8 cellular contexts compared by ENCODE assay signal in the genomic region with DNA sequence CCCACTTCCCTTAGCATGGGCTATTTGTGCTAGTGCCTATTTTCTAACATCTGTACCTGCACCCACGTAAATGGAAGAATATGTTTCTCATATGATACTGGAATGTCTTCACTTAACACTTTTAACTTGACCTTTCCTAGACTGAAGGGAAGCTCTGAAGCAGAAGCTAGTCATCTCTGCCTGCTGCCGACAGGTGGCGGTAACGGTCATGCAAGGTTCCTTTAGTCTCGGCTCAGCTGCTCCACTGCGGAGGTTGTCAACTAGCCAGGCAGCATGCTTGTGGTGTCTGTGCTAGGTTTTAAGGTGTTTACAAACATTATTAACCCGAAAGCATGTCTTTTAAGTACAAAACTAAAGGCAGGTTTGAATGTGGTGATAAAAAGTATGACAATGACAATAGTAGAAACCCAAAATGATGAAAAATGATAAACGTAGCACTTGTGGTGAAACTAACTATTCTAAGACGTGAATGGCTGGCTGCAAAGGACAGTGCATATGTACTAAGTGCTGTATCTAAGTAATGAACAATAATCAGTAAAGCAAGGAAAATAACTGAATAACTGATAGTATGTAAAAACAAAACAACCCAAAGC.
A peak's percentile ranks its signal among the peaks of the same experiment; 100 is the strongest.
DNase-seq lines count a peak whose midpoint lies in the region; ATAC-seq and TF ChIP-seq lines count a peak whose summit lies in the region.

No MANE protein-coding gene starts in this region.

- intact Hi-C loops in mucosa of descending colon (cut with DNase I, micrococcal nuclease), result loop anchor here (5.0 to 10.0 kb wide), 2 partner anchors 301 to 303 kb away; no protein-coding TSS in a partner anchor

- H3K36me3 ChIP-seq in mucosa of descending colon (ENCODE audit: low read depth), result no peaks in the 10 kb centered on the region

- ATAC-seq in GM19324 (IDR thresholded peaks at IDR 0.05; ENCODE audit: low FRiP score, unreplicated experiment) (peak; percentile 80), HG03354 (IDR thresholded peaks at IDR 0.05; ENCODE audit: poor library complexity, severe bottlenecking, unreplicated experiment) (peak; percentile 97), mucosa of descending colon (peak; percentile 93)

- TF ChIP-seq CTCF in C4-2B (conservative IDR thresholded peaks at IDR 0.05) (peak; percentile 97), epithelial cell of proximal tubule (conservative IDR thresholded peaks at IDR 0.05; ENCODE audit: low read depth, low read length) (peak; percentile 97), mucosa of descending colon (IDR thresholded peaks at IDR 0.05) (peak; percentile 71)

- H3K27ac ChIP-seq in C4-2B, result no peak overlapping the region

- no peaks in the 10 kb centered on the region for H3K9me3 ChIP-seq in mucosa of descending colon

- no peaks in the 10 kb centered on the region for H3K4me1 ChIP-seq in mucosa of descending colon (ENCODE audit: low read depth)

- DNase-seq in NCI-H345 treated with DMSO at 0.1 percent for 48 hours (lab: John Stamatoyannopoulos, UW; ENCODE audit: unreplicated experiment) (peak; percentile 40), epithelial cell of proximal tubule (ENCODE audit: low read depth) (no peak), mucosa of descending colon (peak; percentile 67 to 85 (median 84))
- DNase-seq in activated CD4-positive, alpha-beta T cell treated with anti-CD3 and anti-CD28 coated beads, Interleukin-2, amount 50 U/mL, for 1 hour, result peak; percentile 37
- DNase-seq in stimulated activated naive CD4-positive, alpha-beta T cell (lab: John Stamatoyannopoulos, UW), result peak in 5 of 6 experiments; percentile 3 to 22 (median 8)

- H3K4me3 ChIP-seq in epithelial cell of proximal tubule (ENCODE audit: low read depth, low read length) (no peak overlapping the region), mucosa of descending colon (no peak overlapping the region)
